ENCODE assay signal across 1 cellular context in the genomic region with DNA sequence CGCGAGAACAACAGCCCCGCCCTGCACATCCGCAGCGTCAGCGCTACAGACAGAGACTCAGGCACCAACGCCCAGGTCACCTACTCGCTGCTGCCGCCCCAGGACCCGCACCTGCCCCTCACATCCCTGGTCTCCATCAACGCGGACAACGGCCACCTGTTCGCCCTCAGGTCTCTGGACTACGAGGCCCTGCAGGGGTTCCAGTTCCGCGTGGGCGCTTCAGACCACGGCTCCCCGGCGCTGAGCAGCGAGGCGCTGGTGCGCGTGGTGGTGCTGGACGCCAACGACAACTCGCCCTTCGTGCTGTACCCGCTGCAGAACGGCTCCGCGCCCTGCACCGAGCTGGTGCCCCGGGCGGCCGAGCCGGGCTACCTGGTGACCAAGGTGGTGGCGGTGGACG. TPM values are rescaled to one million over a fixed set of nuclear protein-coding genes. Genes with fewer than 3 reads are reported as not detected.
"Had no signal": no experiment of that assay in that cellular context is flagged by ENCODE, and none has a peak within 500 bp of the region (broad histone marks: within the 10 kb centered on the region; RNA-seq: fewer than 3 reads in every experiment).

No MANE protein-coding gene starts in this region.

RNA-seq across cellular contexts. Expression of gene PCDHB13, which starts 1.8 kb away (rescaled TPM):
- total RNA-seq: mononuclear cell had no signal

RNA-seq across cellular contexts. Expression of gene PCDHB12, which starts 7.0 kb away (rescaled TPM):
- total RNA-seq: mononuclear cell had no signal

RNA-seq across cellular contexts. Expression of gene PCDHB14, which starts 7.6 kb away (rescaled TPM):
- total RNA-seq: mononuclear cell had no signal

RNA-seq across cellular contexts. Expression of gene PCDHB11, which starts 16.1 kb away (rescaled TPM):
- total RNA-seq: mononuclear cell had no signal

RNA-seq across cellular contexts. Expression of gene PCDHB10, which starts 23.4 kb away (rescaled TPM):
- total RNA-seq: mononuclear cell had no signal
